Comparison of ENCODE assay signal across 8 cellular contexts in the genomic region with DNA sequence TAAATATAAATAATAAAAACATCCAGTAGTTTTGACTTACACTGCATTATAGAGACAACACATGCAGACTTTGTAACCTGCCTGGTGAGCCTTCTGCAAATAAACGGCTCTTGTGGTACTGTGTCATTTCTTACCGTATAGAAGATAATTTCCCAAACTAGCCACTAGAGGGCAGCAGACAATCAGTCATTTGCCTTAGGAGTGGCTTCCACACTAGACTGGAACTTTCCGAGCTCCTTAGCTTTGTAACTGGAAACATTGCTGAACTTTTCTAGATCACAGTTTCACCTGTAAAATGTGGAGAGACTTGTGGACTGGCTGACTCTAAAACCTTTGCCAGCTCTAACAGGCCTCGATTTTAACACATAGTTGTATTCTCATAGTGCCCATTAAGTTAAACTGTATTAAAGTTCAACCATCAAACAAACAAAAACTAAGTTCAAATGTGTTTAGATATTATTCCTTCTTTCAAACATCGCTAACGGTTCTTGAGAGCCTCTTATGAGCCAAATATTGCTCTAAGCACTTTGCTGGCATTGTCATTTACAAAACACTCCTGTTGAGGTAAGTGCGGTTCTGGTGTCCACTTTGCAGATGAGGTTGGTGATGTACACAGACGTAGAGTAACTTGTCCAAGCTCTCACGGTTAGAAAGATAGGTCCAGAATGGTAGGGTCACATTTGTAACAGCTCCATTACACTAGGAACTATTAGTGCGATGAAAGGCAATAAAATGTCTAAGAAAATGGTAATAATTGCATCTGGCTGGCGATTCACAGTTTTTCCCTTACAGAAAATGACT.
DNase-seq lines count a peak whose midpoint lies in the region; ATAC-seq lines count a peak whose summit lies in the region.

No MANE protein-coding gene starts in this region.

- no peaks in the 10 kb centered on the region for H3K4me1 Mint-ChIP-seq in memory B cell
- H3K4me1 Mint-ChIP-seq in stimulated activated effector memory CD8-positive, alpha-beta T cell treated with anti-CD3 and anti-CD28 coated beads, Interleukin-12 subunit alpha, Interleukin-12 subunit beta, amount 100 ng/mL, for 72 hours, result no peaks in the 10 kb centered on the region

- H3K4me3 Mint-ChIP-seq in memory B cell, result no peak overlapping the region
- no peak overlapping the region for H3K4me3 Mint-ChIP-seq in stimulated activated effector memory CD8-positive, alpha-beta T cell treated with anti-CD3 and anti-CD28 coated beads, Interleukin-12 subunit alpha, Interleukin-12 subunit beta, amount 100 ng/mL, for 72 hours

- H3K36me3 Mint-ChIP-seq in memory B cell, result no peaks in the 10 kb centered on the region
- no peaks in the 10 kb centered on the region for H3K36me3 Mint-ChIP-seq in stimulated activated effector memory CD8-positive, alpha-beta T cell treated with anti-CD3 and anti-CD28 coated beads, Interleukin-12 subunit alpha, Interleukin-12 subunit beta, amount 100 ng/mL, for 72 hours

- DNase-seq in COLO829 (ENCODE audit: low spot score) (peak; percentile 72), NCI-H446 treated with DMSO at 0.1 percent for 48 hours (lab: John Stamatoyannopoulos, UW) (peak; percentile 57), ecto neural progenitor cell (ENCODE audit: low spot score) (peak; percentile 54), memory B cell (ENCODE audit: low spot score in 2 of 2) (peak; percentile 50 to 70)
- DNase-seq in activated CD4-positive, alpha-beta T cell treated with anti-CD3 and anti-CD28 coated beads for 4 hours, result peak; percentile 47 to 69
- DNase-seq in stimulated activated effector memory CD8-positive, alpha-beta T cell treated with anti-CD3 and anti-CD28 coated beads, Interleukin-12 subunit alpha, Interleukin-12 subunit beta, amount 100 ng/mL, for 72 hours (ENCODE audit: low spot score in 2 of 2), result peak; percentile 48 to 67

- no peaks in the 10 kb centered on the region for H3K9me3 Mint-ChIP-seq in memory B cell
- H3K9me3 Mint-ChIP-seq in stimulated activated effector memory CD8-positive, alpha-beta T cell treated with anti-CD3 and anti-CD28 coated beads, Interleukin-12 subunit alpha, Interleukin-12 subunit beta, amount 100 ng/mL, for 72 hours, result no peaks in the 10 kb centered on the region

- peaks cover 5% of the 10 kb centered on the region for H3K27me3 Mint-ChIP-seq in memory B cell

- peak; percentile 97 for ATAC-seq in GM19372 (IDR thresholded peaks at IDR 0.05; ENCODE audit: low read depth, unreplicated experiment)
- peak; percentile 94 for ATAC-seq in HG03442 (IDR thresholded peaks at IDR 0.05; ENCODE audit: unreplicated experiment)
- ATAC-seq in memory B cell (ENCODE audit: low read depth), result peak; percentile 90
- peak; percentile 92 for ATAC-seq in stimulated activated effector memory CD8-positive, alpha-beta T cell treated with anti-CD3 and anti-CD28 coated beads, Interleukin-12 subunit alpha, Interleukin-12 subunit beta, amount 100 ng/mL, for 72 hours

- no peak overlapping the region for H3K27ac Mint-ChIP-seq in memory B cell
- no peak overlapping the region for H3K27ac Mint-ChIP-seq in stimulated activated effector memory CD8-positive, alpha-beta T cell treated with anti-CD3 and anti-CD28 coated beads, Interleukin-12 subunit alpha, Interleukin-12 subunit beta, amount 100 ng/mL, for 72 hours

Comparison
In these comparisons a context has a peak if more than half of its experiments do, and no peak if none do; other contexts are left out.
1. Peak in every context shown above with its lines: DNase-seq and ATAC-seq.